In genomic region chr3:16456784-16457415, GRCh38 we compare ENCODE assay signal across 10 cellular contexts. TPM values are rescaled to one million over a fixed set of nuclear protein-coding genes. Genes with fewer than 3 reads are reported as not detected.
DNase-seq lines count a peak whose midpoint lies in the region; FAIRE-seq and TF ChIP-seq lines count a peak whose summit lies in the region.
"Had no signal": no experiment of that assay in that cellular context is flagged by ENCODE, and none has a peak within 500 bp of the region (broad histone marks: within the 10 kb centered on the region; RNA-seq: fewer than 3 reads in every experiment).

No MANE protein-coding gene starts in this region.

- H3K27ac ChIP-seq in esophagus muscularis mucosa (replicated peaks in 1 of 4) = peak overlapping the region; percentile 21 to 52 (median 35)

- DNase-seq in EH (ENCODE audit: low read depth) = peak; percentile 83
- peak; percentile 57 for DNase-seq in NCI-H69 (lab: John Stamatoyannopoulos, UW)
- no peak for DNase-seq in esophagus muscularis mucosa (ENCODE audit: extremely low spot score)
- peak; percentile 88 for DNase-seq in renal cortical epithelial cell (ENCODE audit: low read depth)
- no peak for DNase-seq in NCI-H1105 treated with DMSO at 0.1 percent for 48 hours (lab: John Stamatoyannopoulos, UW)
- DNase-seq in amniotic stem cell (lab: John Stamatoyannopoulos, UW) = no peak
- DNase-seq in GM19239 (ENCODE audit: insufficient read length, low spot score) = no peak
- DNase-seq: DMS79 treated with DMSO at 0.1 percent for 48 hours; NK-92 treated with Interleukin-12 subunit alpha and Interleukin-12 subunit beta, amount 100 ng/mL, for 24 hours; T1000 had no signal

- FAIRE-seq in GM19239 (lab: Jason Lieb, UNC) = no peak

- TF ChIP-seq EP300 in esophagus muscularis mucosa (IDR thresholded peaks at IDR 0.05) = no peak

- WGBS in esophagus muscularis mucosa = 65% methylated on average over 3 of the region's 3 CpGs

- intact Hi-C loops in esophagus muscularis mucosa (cut with DNase I) = no loop called here

- no peak for TF ChIP-seq CTCF in esophagus muscularis mucosa (IDR thresholded peaks at IDR 0.05)

- peaks cover 0 to 45% (median 32%) of the 10 kb centered on the region in 4 donors for H3K4me1 ChIP-seq in esophagus muscularis mucosa

- no peaks in the 10 kb centered on the region for H3K36me3 ChIP-seq in esophagus muscularis mucosa

- no peaks in the 10 kb centered on the region for H3K9me3 ChIP-seq in esophagus muscularis mucosa

- H3K27me3 ChIP-seq in esophagus muscularis mucosa = no peaks in the 10 kb centered on the region

- TF ChIP-seq POLR2A in esophagus muscularis mucosa (IDR thresholded peaks at IDR 0.05; ENCODE audit: low read depth) = no peak

- no peak overlapping the region for H3K4me3 ChIP-seq in esophagus muscularis mucosa

RNA-seq across cellular contexts. Expression of gene RFTN1, which starts 56.6 kb away (rescaled TPM):
- total RNA-seq in esophagus muscularis mucosa = 100 to 1,000 TPM in 2 of 4 donors, 10 to 100 TPM in 2; 79.7 to 142 (median 104) TPM
- total RNA-seq in renal cortical epithelial cell = 43.2 and 46.7 TPM in 2 replicates

Comparison
In these comparisons a context has a peak if more than half of its experiments do, and no peak if none do; other contexts are left out.
1. DNase-seq: peak in EH (single experiment), NCI-H69 (single experiment) and renal cortical epithelial cell (single experiment); none in esophagus muscularis mucosa (single experiment), NCI-H1105 treated with DMSO at 0.1 percent for 48 hours (single experiment), amniotic stem cell (single experiment) and GM19239 (single experiment).